In the genomic region with DNA sequence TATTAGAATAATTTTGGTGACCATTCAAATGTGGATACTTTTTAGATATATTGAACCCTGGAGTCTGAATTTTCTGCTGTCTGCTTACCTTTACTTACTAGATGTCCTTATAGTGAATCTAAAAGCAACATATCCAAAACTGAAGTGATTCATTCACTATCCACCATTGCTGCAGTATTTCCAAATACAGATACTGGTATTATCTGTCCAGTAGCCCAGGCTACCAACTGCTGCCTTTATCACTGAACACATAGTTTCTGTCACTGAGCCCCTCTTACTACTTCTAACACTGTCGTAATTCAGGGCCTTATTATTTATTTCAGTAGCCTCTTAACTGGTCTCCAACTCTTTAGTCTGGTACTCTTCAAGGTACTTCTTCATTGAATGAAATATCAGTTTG, we compare ENCODE assay signal across 20 cellular contexts. TPM values are rescaled to one million over a fixed set of nuclear protein-coding genes. Genes with fewer than 3 reads are reported as not detected.
DNase-seq lines count a peak whose midpoint lies in the region; ATAC-seq and TF ChIP-seq lines count a peak whose summit lies in the region.
"Had no signal": no experiment of that assay in that cellular context is flagged by ENCODE, and none has a peak within 500 bp of the region (broad histone marks: within the 10 kb centered on the region; RNA-seq: fewer than 3 reads in every experiment).

No MANE protein-coding gene starts in this region.

- H3K9me3 Mint-ChIP-seq in CD4-positive, CD25-positive, alpha-beta regulatory T cell: peaks cover 0 to 1% (median 0%) of the 10 kb centered on the region in 7 donors
- H3K9me3 Mint-ChIP-seq in Calu3 (ENCODE audit: low read depth, unreplicated experiment): no peaks in the 10 kb centered on the region
- H3K9me3 Mint-ChIP-seq: activated T-cell treated with anti-CD3 and anti-CD28 coated beads, Interleukin-2, amount 50 U/mL, for 4 hours; nephron had no signal

- no peak for TF ChIP-seq CTCF in Calu3 (IDR thresholded peaks at IDR 0.05; ENCODE audit: unreplicated experiment)
- TF ChIP-seq CTCF in foreskin keratinocyte (conservative IDR thresholded peaks at IDR 0.05): no peak

- H3K27ac ChIP-seq in CD4-positive, CD25-positive, alpha-beta regulatory T cell (ENCODE audit: insufficient read depth, low read length, poor library complexity, severe bottlenecking): no peak overlapping the region
- H3K27ac ChIP-seq in foreskin keratinocyte: peak overlapping the region; percentile 95
- no peak overlapping the region for H3K27ac ChIP-seq in right cardiac atrium (ENCODE audit: low read length)
- H3K27ac ChIP-seq: ascending aorta, hepatocyte, prostate gland had no signal

- DNase-seq in CD4-positive, CD25-positive, alpha-beta regulatory T cell: no peak
- DNase-seq in Calu3 (no peak), T-helper 17 cell (no peak), foreskin keratinocyte (no peak), activated gamma-delta T cell (lab: John Stamatoyannopoulos, UW) (no peak), amniotic stem cell (lab: John Stamatoyannopoulos, UW) (no peak), right cardiac atrium (no peak)
- DNase-seq: activated T-cell treated with anti-CD3 and anti-CD28 coated beads, Interleukin-2, amount 50 U/mL, for 4 hours; BE2C; DMS 273 treated with DMSO at 0.1 percent for 48 hours; Karpas-422; NCI-H1105 treated with DMSO at 0.1 percent for 48 hours; NCI-H2171; NCI-H82; small intestine had no signal

- H3K27me3 ChIP-seq in CD4-positive, CD25-positive, alpha-beta regulatory T cell (ENCODE audit: control insufficient read depth, insufficient read depth, low read length): no peaks in the 10 kb centered on the region
- no peaks in the 10 kb centered on the region for H3K27me3 ChIP-seq in foreskin keratinocyte
- no peaks in the 10 kb centered on the region for H3K27me3 ChIP-seq in right cardiac atrium (ENCODE audit: control insufficient read depth, insufficient read depth)
- H3K27me3 ChIP-seq: ascending aorta, BE2C, hepatocyte had no signal

- intact Hi-C loops in Calu3 (cut with micrococcal nuclease; ENCODE audit: unreplicated experiment) (no loop called here), right cardiac atrium (cut with DNase I) (no loop called here)

- H3K27ac Mint-ChIP-seq in CD4-positive, CD25-positive, alpha-beta regulatory T cell: peak overlapping the region; percentile 73 to 86 (median 84)
- H3K27ac Mint-ChIP-seq in Calu3 (ENCODE audit: unreplicated experiment): peak overlapping the region; percentile 95
- H3K27ac Mint-ChIP-seq in T-helper 17 cell: peak overlapping the region; percentile 32
- H3K27ac Mint-ChIP-seq: nephron had no signal

- peak overlapping the region; percentile 15 to 79 (median 58) for H3K4me3 Mint-ChIP-seq in CD4-positive, CD25-positive, alpha-beta regulatory T cell
- H3K4me3 Mint-ChIP-seq in Calu3 (ENCODE audit: low read depth, unreplicated experiment) (peak overlapping the region; percentile 17), T-helper 17 cell (peak overlapping the region; percentile 55)
- H3K4me3 Mint-ChIP-seq: activated T-cell treated with anti-CD3 and anti-CD28 coated beads, Interleukin-2, amount 50 U/mL, for 4 hours; nephron had no signal

- H3K4me1 ChIP-seq in CD4-positive, CD25-positive, alpha-beta regulatory T cell (ENCODE audit: control insufficient read depth, insufficient read depth, low read length, poor library complexity, severe bottlenecking): peaks cover 38% of the 10 kb centered on the region
- peaks cover 43% of the 10 kb centered on the region for H3K4me1 ChIP-seq in foreskin keratinocyte
- H3K4me1 ChIP-seq in right cardiac atrium (ENCODE audit: control insufficient read depth, insufficient read depth, low read length): peaks cover 5% of the 10 kb centered on the region
- H3K4me1 ChIP-seq: BE2C, prostate gland had no signal

- 75% methylated on average over 1 of the region's 1 CpG for WGBS in right cardiac atrium

- peaks cover 57 to 91% (median 76%) of the 10 kb centered on the region in 4 donors for H3K4me1 Mint-ChIP-seq in CD4-positive, CD25-positive, alpha-beta regulatory T cell
- H3K4me1 Mint-ChIP-seq in Calu3 (ENCODE audit: low read depth, unreplicated experiment) (peaks cover 76% of the 10 kb centered on the region), T-helper 17 cell (peaks cover 62% of the 10 kb centered on the region)

- CTCF ChIA-PET in Calu3 (lab: Charles Lee): interaction anchor here (0.7 kb wide), 1 partner anchor 643 kb away, joined by 3 read pairs; no protein-coding TSS in a partner anchor

- no peak for ATAC-seq in CD4-positive, CD25-positive, alpha-beta regulatory T cell (ENCODE audit: low read depth in 2 of 2)
- ATAC-seq in T-helper 17 cell: no peak
- no peak for ATAC-seq in foreskin keratinocyte
- ATAC-seq in right cardiac atrium: no peak

- no peaks in the 10 kb centered on the region for H3K27me3 Mint-ChIP-seq in CD4-positive, CD25-positive, alpha-beta regulatory T cell
- no peaks in the 10 kb centered on the region for H3K27me3 Mint-ChIP-seq in Calu3 (ENCODE audit: unreplicated experiment)
- H3K27me3 Mint-ChIP-seq in T-helper 17 cell: no peaks in the 10 kb centered on the region

- H3K36me3 Mint-ChIP-seq in CD4-positive, CD25-positive, alpha-beta regulatory T cell: peaks cover 14% of the 10 kb centered on the region
- H3K36me3 Mint-ChIP-seq in Calu3 (ENCODE audit: insufficient read depth, unreplicated experiment) (peaks cover 24% of the 10 kb centered on the region), T-helper 17 cell (ENCODE audit: low read depth) (no peaks in the 10 kb centered on the region)

- peak overlapping the region; percentile 71 for H3K4me3 ChIP-seq in CD4-positive, CD25-positive, alpha-beta regulatory T cell (ENCODE audit: low read depth, low read length)
- H3K4me3 ChIP-seq in right cardiac atrium (ENCODE audit: low read length): no peak overlapping the region
- H3K4me3 ChIP-seq: ascending aorta, GM12878, hepatocyte, prostate gland had no signal

- no TSS peak for BruUV-seq in Calu3 (replicated peaks; lab: Mats Ljungman, UMichigan)

- no peaks in the 10 kb centered on the region for H3K36me3 ChIP-seq in CD4-positive, CD25-positive, alpha-beta regulatory T cell (ENCODE audit: control insufficient read depth, insufficient read depth, low read length)
- H3K36me3 ChIP-seq: ascending aorta, BE2C, prostate gland had no signal

- H3K9me3 ChIP-seq in CD4-positive, CD25-positive, alpha-beta regulatory T cell (ENCODE audit: control insufficient read depth in 2 of 2, low read length in 2 of 2): no peaks in the 10 kb centered on the region
- H3K9me3 ChIP-seq in T-helper 17 cell (ENCODE audit: control insufficient read depth, low read length, poor library complexity, severe bottlenecking): no peaks in the 10 kb centered on the region
- no peaks in the 10 kb centered on the region for H3K9me3 ChIP-seq in right cardiac atrium (ENCODE audit: control insufficient read depth, low read length)
- H3K9me3 ChIP-seq: ascending aorta, BE2C, prostate gland had no signal

RNA-seq across cellular contexts. Expression of a gene that starts 49.2 kb away (rescaled TPM):
- 84.9 TPM for total RNA-seq in CD4-positive, CD25-positive, alpha-beta regulatory T cell
- polyA plus RNA-seq in CD4-positive, CD25-positive, alpha-beta regulatory T cell: 10 to 100 TPM; 13.5 to 24.6 (median 19.5) TPM
- total RNA-seq in Calu3 (2022): 103 and 114 TPM in 2 replicates
- 10 to 100 TPM; 59.0 to 71.4 TPM for total RNA-seq in T-helper 17 cell
- 79.5 and 85.7 TPM in 2 replicates for total RNA-seq in foreskin keratinocyte
- polyA plus RNA-seq in foreskin keratinocyte: 19.6 and 22.0 TPM in 2 replicates
- total RNA-seq in right cardiac atrium: 100 to 1,000 TPM; 231 to 414 (median 255) TPM
- 112 TPM for polyA plus RNA-seq in right cardiac atrium

Comparison
In these comparisons a context has a peak if more than half of its experiments do, and no peak if none do; other contexts are left out.
1. H3K27ac Mint-ChIP-seq: peak in every context shown above with its lines; median percentile 95 in Calu3; 84 in CD4-positive, CD25-positive, alpha-beta regulatory T cell; 32 in T-helper 17 cell.